ENCODE assay signal across 1 cellular context in the genomic region with DNA sequence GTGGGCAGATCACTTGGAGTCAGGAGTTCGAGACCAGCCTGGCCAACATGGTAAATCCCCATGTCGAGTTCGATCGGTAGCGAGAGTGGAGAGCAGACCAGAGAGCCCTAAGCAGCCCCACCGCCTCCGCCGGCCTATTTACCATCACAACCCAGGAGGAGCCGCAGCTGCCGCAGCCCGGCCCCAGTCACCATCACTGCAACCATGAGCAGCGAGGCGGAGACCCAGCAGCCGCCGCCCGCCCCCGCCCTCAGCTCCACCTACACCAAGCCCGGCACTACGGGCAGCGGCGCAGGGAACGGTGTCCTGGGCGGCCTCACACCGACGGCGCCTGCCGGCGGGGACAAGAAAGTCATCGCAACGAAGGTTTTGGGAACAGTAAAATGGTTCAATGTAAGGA.
TF ChIP-seq lines count a peak whose summit lies in the region.

No MANE protein-coding gene starts in this region.

TF ChIP-seq in K562, 482 proteins besides CTCF, POLR2A, EP300 and RAD21 (continued from another document):
- TF ChIP-seq RREB1 (CRISPR knock-in tag; IDR thresholded peaks at IDR 0.05) = no peak
